27 cellular contexts compared by ENCODE assay signal in genomic region chr1:1319646-1319941, GRCh38. TPM values are rescaled to one million over a fixed set of nuclear protein-coding genes. Genes with fewer than 3 reads are reported as not detected.
DNase-seq lines count a peak whose midpoint lies in the region; TF ChIP-seq lines count a peak whose summit lies in the region.
"Had no signal": no experiment of that assay in that cellular context is flagged by ENCODE, and none has a peak within 500 bp of the region (broad histone marks: within the 10 kb centered on the region; RNA-seq: fewer than 3 reads in every experiment).

No MANE protein-coding gene starts in this region.

- no peak for DNase-seq in MCF 10A (ENCODE audit: unreplicated experiment)
- no peak for DNase-seq in breast epithelium (ENCODE audit: low spot score in 2 of 2)
- no peak for DNase-seq in mesothelial cell of epicardium (ENCODE audit: low spot score in 2 of 2, unreplicated experiment in 2 of 2)
- no peak for DNase-seq in vagina (ENCODE audit: extremely low spot score in 2 of 2)
- DNase-seq in germinal center (ENCODE audit: low spot score) = no peak
- DNase-seq in effector CD4-positive, alpha-beta T cell = no peak
- DNase-seq: activated CD4-positive, alpha-beta T cell treated with anti-CD3 and anti-CD28 coated beads, Interleukin-2, amount 10 ng/mL, durations not matched to agents 24 days and 14 days; activated CD8-positive, alpha-beta memory T cell treated with anti-CD3 and anti-CD28 coated beads, Interleukin-2, amount 50 U/mL, for 4 hours; activated gamma-delta T cell treated with Interleukin-2 at 50 U/mL for 16 hours; amniotic stem cell; DMS153; dorsolateral prefrontal cortex; foreskin keratinocyte; kidney; mammary epithelial cell; MG63; naive B cell; NCI-H146; NCI-H2171 treated with DMSO at 0.1 percent for 48 hours; NCI-H526 treated with DMSO at 0.1 percent for 48 hours; pancreas; SHP77; stimulated activated naive CD8-positive, alpha-beta T cell treated with anti-CD3 and anti-CD28 coated beads, Interleukin-15, amount 100 ng/mL, for 72 hours had no signal

- H3K4me1 ChIP-seq in breast epithelium (peaks cover 3 to 16% of the 10 kb centered on the region in 2 donors), vagina (peaks cover 58% of the 10 kb centered on the region)

- H3K4me3 Mint-ChIP-seq in MCF 10A (ENCODE audit: unreplicated experiment) (no peak overlapping the region), mesothelial cell of epicardium (no peak overlapping the region)
- H3K4me3 Mint-ChIP-seq: activated CD4-positive, alpha-beta T cell treated with anti-CD3 and anti-CD28 coated beads, Interleukin-2, amount 10 ng/mL, durations not matched to agents 24 days and 14 days; stimulated activated naive CD8-positive, alpha-beta T cell treated with anti-CD3 and anti-CD28 coated beads, Interleukin-15, amount 100 ng/mL, for 72 hours had no signal

- peak overlapping the region in 1 of 2 donors; percentile 84 for H3K27ac ChIP-seq in breast epithelium
- peak overlapping the region; percentile 72 for H3K27ac ChIP-seq in vagina
- H3K27ac ChIP-seq: cardiac muscle cell, epithelial cell of prostate, foreskin keratinocyte, pancreas had no signal

- H3K36me3 ChIP-seq in breast epithelium (no peaks in the 10 kb centered on the region), vagina (peaks cover 0 to 19% of the 10 kb centered on the region in 2 donors)

- H3K27me3 ChIP-seq in breast epithelium (no peaks in the 10 kb centered on the region), vagina (no peaks in the 10 kb centered on the region)
- H3K27me3 ChIP-seq: cardiac muscle cell, dorsolateral prefrontal cortex, foreskin keratinocyte, MG63, pancreas had no signal

- H3K4me3 ChIP-seq in breast epithelium = no peak overlapping the region
- no peak overlapping the region for H3K4me3 ChIP-seq in vagina
- H3K4me3 ChIP-seq: cardiac muscle cell, dorsolateral prefrontal cortex, MG63, pancreas had no signal

- H3K9me3 ChIP-seq in breast epithelium (no peaks in the 10 kb centered on the region), vagina (no peaks in the 10 kb centered on the region)
- H3K9me3 ChIP-seq: MG63, pancreas had no signal

- peaks cover 48% of the 10 kb centered on the region for H3K36me3 Mint-ChIP-seq in MCF 10A (ENCODE audit: insufficient read depth, unreplicated experiment)
- peaks cover 4% of the 10 kb centered on the region for H3K36me3 Mint-ChIP-seq in mesothelial cell of epicardium
- H3K36me3 Mint-ChIP-seq: naive B cell had no signal

- no peak for TF ChIP-seq POLR2A in breast epithelium (IDR thresholded peaks at IDR 0.05)
- TF ChIP-seq POLR2A in vagina (IDR thresholded peaks at IDR 0.05) = no peak

- intact Hi-C loops in MCF 10A (cut with micrococcal nuclease) (no loop called here), breast epithelium (cut with DNase I; ENCODE audit: low total_unique reads) (no loop called here), vagina (cut with DNase I) (no loop called here)

- H3K27ac Mint-ChIP-seq in MCF 10A (ENCODE audit: low read depth, unreplicated experiment) = peak overlapping the region; percentile 69
- peak overlapping the region; percentile 50 for H3K27ac Mint-ChIP-seq in mesothelial cell of epicardium
- H3K27ac Mint-ChIP-seq: activated CD4-positive, alpha-beta T cell treated with anti-CD3 and anti-CD28 coated beads, Interleukin-2, amount 10 ng/mL, durations not matched to agents 24 days and 14 days had no signal

- peaks cover 18% of the 10 kb centered on the region for H3K4me1 Mint-ChIP-seq in MCF 10A (ENCODE audit: insufficient read depth, unreplicated experiment)
- H3K4me1 Mint-ChIP-seq in mesothelial cell of epicardium = peaks cover 19% of the 10 kb centered on the region

- POLR2A ChIA-PET in MCF 10A (lab: Yijun Ruan, JAX) = interaction anchor here (0.7 kb wide), 1 partner anchor 15 kb away, joined by 3 read pairs; no protein-coding TSS in a partner anchor

- H3K27me3 Mint-ChIP-seq in MCF 10A (ENCODE audit: insufficient read depth, unreplicated experiment) (no peaks in the 10 kb centered on the region), mesothelial cell of epicardium (ENCODE audit: low read depth) (no peaks in the 10 kb centered on the region)
- H3K27me3 Mint-ChIP-seq: activated CD4-positive, alpha-beta T cell treated with anti-CD3 and anti-CD28 coated beads, Interleukin-2, amount 10 ng/mL, durations not matched to agents 24 days and 14 days; naive B cell; stimulated activated naive CD8-positive, alpha-beta T cell treated with anti-CD3 and anti-CD28 coated beads, Interleukin-15, amount 100 ng/mL, for 72 hours had no signal

- CTCF ChIA-PET in MCF 10A (lab: Yijun Ruan, JAX) = interaction anchor here (0.6 kb wide), 1 partner anchor 38 kb away, joined by 3 read pairs; no protein-coding TSS in a partner anchor

- H3K9me3 Mint-ChIP-seq in MCF 10A (ENCODE audit: unreplicated experiment) (no peaks in the 10 kb centered on the region), mesothelial cell of epicardium (no peaks in the 10 kb centered on the region)
- H3K9me3 Mint-ChIP-seq: activated CD4-positive, alpha-beta T cell treated with anti-CD3 and anti-CD28 coated beads, Interleukin-2, amount 10 ng/mL, durations not matched to agents 24 days and 14 days; CD14-positive monocyte; naive B cell; stimulated activated naive CD8-positive, alpha-beta T cell treated with anti-CD3 and anti-CD28 coated beads, Interleukin-15, amount 100 ng/mL, for 72 hours had no signal

- BruUV-seq in MCF 10A (replicated peaks; lab: Mats Ljungman, UMichigan) = no TSS peak

- TF ChIP-seq CTCF in MCF 10A (IDR thresholded peaks at IDR 0.05; ENCODE audit: unreplicated experiment) = no peak
- TF ChIP-seq CTCF in breast epithelium (IDR thresholded peaks at IDR 0.05) = no peak
- no peak for TF ChIP-seq CTCF in mesothelial cell of epicardium (IDR thresholded peaks at IDR 0.05; ENCODE audit: unreplicated experiment)
- TF ChIP-seq CTCF in vagina (IDR thresholded peaks at IDR 0.05) = no peak

RNA-seq across cellular contexts. Expression of gene INTS11, which starts 4.9 kb away (rescaled TPM):
- total RNA-seq in MCF 10A (2022) (122 and 129 TPM in 2 replicates), breast epithelium (100 to 1,000 TPM in 2 of 3 donors, 10 to 100 TPM in 1; 68.6 to 125 (median 119) TPM), mesothelial cell of epicardium (163 to 165 TPM (median 165 TPM) in 3 replicates), vagina (142 TPM)

RNA-seq across cellular contexts. Expression of gene CPTP, which starts 5.0 kb away (rescaled TPM):
- total RNA-seq in MCF 10A (2022) = 19.3 and 21.0 TPM in 2 replicates
- 10 to 100 TPM in 2 of 3 donors, 1 to 10 TPM in 1; 9.0 to 16.4 (median 13.4) TPM for total RNA-seq in breast epithelium
- total RNA-seq in mesothelial cell of epicardium = 17.8 to 19.3 TPM (median 18.5 TPM) in 3 replicates
- total RNA-seq in vagina = 20.9 TPM

RNA-seq across cellular contexts. Expression of gene PUSL1, which starts 11.2 kb away (rescaled TPM):
- 15.9 and 27.4 TPM in 2 replicates for total RNA-seq in MCF 10A (2022)
- total RNA-seq in breast epithelium = 10 to 100 TPM; 16.0 to 27.5 (median 22.0) TPM
- 12.7 to 14.5 TPM (median 14.2 TPM) in 3 replicates for total RNA-seq in mesothelial cell of epicardium
- 31.2 TPM for total RNA-seq in vagina

RNA-seq across cellular contexts. Expression of gene TAS1R3, which starts 11.5 kb away (rescaled TPM):
- total RNA-seq in MCF 10A (2022) = 0.17 TPM in 1 of 2 replicates, not detected in the other
- under 1 TPM in 2 of 3 donors, not detected in 1; 0.16 to 0.33 TPM for total RNA-seq in breast epithelium
- total RNA-seq in mesothelial cell of epicardium = 0.98 to 1.0 TPM (median 1.00 TPM) in 3 replicates
- total RNA-seq in vagina = 0.74 TPM
- total RNA-seq: H4 had no signal

RNA-seq across cellular contexts. Expression of gene ACAP3, which starts 11.9 kb away (rescaled TPM):
- total RNA-seq in MCF 10A (2022) (31.5 and 33.5 TPM in 2 replicates), breast epithelium (10 to 100 TPM; 19.7 to 33.4 (median 26.9) TPM), mesothelial cell of epicardium (85.5 to 97.3 TPM (median 91.0 TPM) in 3 replicates), vagina (68.5 TPM)
